Comparison of ENCODE assay signal across 8 cellular contexts in genomic region chr14:36556811-36557433, GRCh38. TPM values are rescaled to one million over a fixed set of nuclear protein-coding genes. Genes with fewer than 3 reads are reported as not detected.
DNase-seq lines count a peak whose midpoint lies in the region; ATAC-seq and TF ChIP-seq lines count a peak whose summit lies in the region.

No MANE protein-coding gene starts in this region.

- no peaks in the 10 kb centered on the region for H3K27me3 ChIP-seq in right lobe of liver

- H3K4me3 ChIP-seq in right lobe of liver, result no peak overlapping the region

- ATAC-seq in GM19035 (IDR thresholded peaks at IDR 0.05; ENCODE audit: unreplicated experiment) (peak; percentile 46), right lobe of liver (peak; percentile 70 to 74 (median 73)), GM18511 (IDR thresholded peaks at IDR 0.05; ENCODE audit: unreplicated experiment) (no peak), HG03432 (IDR thresholded peaks at IDR 0.05; ENCODE audit: unreplicated experiment) (no peak)

- WGBS in right lobe of liver (ENCODE audit: insufficient coverage, low coverage, low lambda C conversion rate, missing lambda C conversion rate), result 49% methylated on average over 9 of the region's 9 CpGs

- no peaks in the 10 kb centered on the region for H3K9me3 ChIP-seq in right lobe of liver

- no peaks in the 10 kb centered on the region for H3K4me1 ChIP-seq in right lobe of liver

- TF ChIP-seq POLR2A in right lobe of liver (IDR thresholded peaks at IDR 0.05), result no peak

- DNase-seq in NCI-H2227 (lab: John Stamatoyannopoulos, UW; ENCODE audit: unreplicated experiment) (peak; percentile 9), astrocyte of the hippocampus (ENCODE audit: low read depth, low spot score) (peak; percentile 43), right lobe of liver (peak in 1 of 3 donors; percentile 40), activated gamma-delta T cell treated with Interleukin-2 at 50 U/mL for 16 hours (no peak)

- H3K36me3 ChIP-seq in right lobe of liver, result no peaks in the 10 kb centered on the region

- TF ChIP-seq CTCF in C4-2B (conservative IDR thresholded peaks at IDR 0.05) (peak; percentile 94), right lobe of liver (IDR thresholded peaks at IDR 0.05) (peak; percentile 46 to 89 (median 82))

- H3K27ac ChIP-seq in C4-2B (no peak overlapping the region), right lobe of liver (no peak overlapping the region)

- intact Hi-C loops in right lobe of liver (cut with DNase I), result loop anchor here in 1 of 2 donors (10.0 kb wide), 1 partner anchor 48 kb away; no protein-coding TSS in a partner anchor

RNA-seq across cellular contexts. Expression of gene NKX2-8, which starts 25.5 kb away (rescaled TPM):
- total RNA-seq in right lobe of liver, result not detected

RNA-seq across cellular contexts. Expression of gene NKX2-1, which starts 36.9 kb away (rescaled TPM):
- total RNA-seq in right lobe of liver, result not detected

Comparison
In these comparisons a context has a peak if more than half of its experiments do, and no peak if none do; other contexts are left out.
1. ATAC-seq: peak in GM19035 (single experiment) and right lobe of liver (4 of 4); none in GM18511 (single experiment) and HG03432 (single experiment).